23 cellular contexts compared by ENCODE assay signal in genomic region chr1:17682403-17682802, GRCh38.
A peak's percentile ranks its signal among the peaks of the same experiment; 100 is the strongest.
DNase-seq lines count a peak whose midpoint lies in the region; ATAC-seq and TF ChIP-seq lines count a peak whose summit lies in the region.
"Had no signal": no experiment of that assay in that cellular context is flagged by ENCODE, and none has a peak within 500 bp of the region (broad histone marks: within the 10 kb centered on the region; RNA-seq: fewer than 3 reads in every experiment).

No MANE protein-coding gene starts in this region.

- H3T11ph ChIP-seq in H9 (ENCODE audit: low read length) = no peak overlapping the region

- TF ChIP-seq CTCF in H9 (conservative IDR thresholded peaks at IDR 0.05) = no peak
- no peak for TF ChIP-seq CTCF in epithelial cell of proximal tubule (conservative IDR thresholded peaks at IDR 0.05; ENCODE audit: low read depth, low read length)

- no peak overlapping the region for H3K14ac ChIP-seq in H9 (ENCODE audit: insufficient read depth, low read length)
- no peak overlapping the region for H3K14ac ChIP-seq in neuronal stem cell (ENCODE audit: low read length)

- H3K4ac ChIP-seq in H9 (ENCODE audit: low read depth, low read length) (no peak overlapping the region), neuronal stem cell (ENCODE audit: low read length) (no peak overlapping the region)

- no peak overlapping the region for H4K5ac ChIP-seq in H9 (ENCODE audit: insufficient read length, low read depth, low read length)

- H2BK12ac ChIP-seq in H9 (ENCODE audit: insufficient read length, low read depth, low read length) (no peak overlapping the region), neuronal stem cell (ENCODE audit: low read length) (no peak overlapping the region)

- DNase-seq in H9 (no peak), NCI-H526 treated with DMSO at 0.1 percent for 48 hours (lab: John Stamatoyannopoulos, UW) (peak; percentile 11), epithelial cell of proximal tubule (ENCODE audit: low read depth) (peak; percentile 27), neuronal stem cell (ENCODE audit: low spot score) (no peak), MV-4-11 (lab: John Stamatoyannopoulos, UW) (no peak)
- no peak for DNase-seq in stimulated activated naive CD8-positive, alpha-beta T cell treated with anti-CD3 and anti-CD28 coated beads, Interleukin-15, amount 100 ng/mL, for 72 hours
- DNase-seq: activated CD4-positive, alpha-beta T cell treated with anti-CD3 and anti-CD28 coated beads for 4 hours; colonic mucosa; Karpas-422; left cardiac atrium; naive thymus-derived CD8-positive, alpha-beta T cell; NCI-H1105; NCI-H2171; NCI-H774; PC-3; SHP77 treated with DMSO at 0.1 percent for 48 hours; stimulated activated CD4-positive, alpha-beta T cell treated with anti-CD3 and anti-CD28 coated beads, Interleukin-1b, Interleukin-23, amount 100 ng/mL, for 48 hours; stimulated activated naive B cell treated with anti-CD40 and anti-IgM and Interleukin-4, amounts not matched to agents 10 μg/mL and 1 μg/mL and 100 μg/mL, for 72 hours; T-helper 1 cell had no signal

- no peak overlapping the region for H4K91ac ChIP-seq in H9 (ENCODE audit: insufficient read length, low read depth, low read length)
- H4K91ac ChIP-seq in neuronal stem cell (ENCODE audit: low read depth, low read length, poor library complexity) = no peak overlapping the region

- H2AK5ac ChIP-seq in H9 (ENCODE audit: insufficient read length, low read length) (no peak overlapping the region), neuronal stem cell (ENCODE audit: low read depth, low read length) (no peak overlapping the region)

- H3K9me3 ChIP-seq in H9 (ENCODE audit: control insufficient read depth, low read depth, low read length) = no peaks in the 10 kb centered on the region
- no peaks in the 10 kb centered on the region for H3K9me3 ChIP-seq in neuronal stem cell (replicated peaks in 1 of 2; ENCODE audit: control insufficient read depth in 2 of 2, insufficient read depth in 1 of 2, low read depth in 1 of 2, low read length in 2 of 2)
- H3K9me3 ChIP-seq: colonic mucosa had no signal

- no peak overlapping the region for H3K56ac ChIP-seq in H9 (ENCODE audit: insufficient read length, low read depth, low read length)

- H3K36me3 ChIP-seq in neuronal stem cell (replicated peaks in 1 of 2; ENCODE audit: control insufficient read depth in 2 of 2, insufficient read depth in 2 of 2, low read length in 2 of 2) = peaks cover 2 to 10% of the 10 kb centered on the region in 2 donors
- H3K36me3 ChIP-seq: colonic mucosa had no signal

- no peaks in the 10 kb centered on the region for H3K9me3 Mint-ChIP-seq in H9
- H3K9me3 Mint-ChIP-seq in stimulated activated naive CD8-positive, alpha-beta T cell treated with anti-CD3 and anti-CD28 coated beads, Interleukin-15, amount 100 ng/mL, for 72 hours = no peaks in the 10 kb centered on the region
- H3K9me3 Mint-ChIP-seq: activated T-helper 17 cell treated with anti-CD3 and anti-CD28 coated beads, Interleukin-2, amount 50 U/mL, for 72 hours; naive thymus-derived CD8-positive, alpha-beta T cell; stimulated activated naive B cell treated with anti-CD40 and anti-IgM and Interleukin-4, amounts not matched to agents 10 μg/mL and 1 μg/mL and 100 μg/mL, for 72 hours had no signal

- no peak overlapping the region for H3K4me2 ChIP-seq in H9 (ENCODE audit: insufficient read depth, insufficient read length, low read length)
- no peak overlapping the region for H3K4me2 ChIP-seq in neuronal stem cell (ENCODE audit: insufficient read depth, low read length, poor library complexity, severe bottlenecking)

- no peak overlapping the region for H3K4me3 ChIP-seq in epithelial cell of proximal tubule (ENCODE audit: low read depth, low read length)
- no peak overlapping the region for H3K4me3 ChIP-seq in neuronal stem cell (ENCODE audit: low read length in 2 of 2)
- H3K4me3 ChIP-seq: colonic mucosa had no signal

- peaks cover 17 to 23% of the 10 kb centered on the region in 2 experiments for H3K4me1 Mint-ChIP-seq in H9
- H3K4me1 Mint-ChIP-seq in stimulated activated naive CD8-positive, alpha-beta T cell treated with anti-CD3 and anti-CD28 coated beads, Interleukin-15, amount 100 ng/mL, for 72 hours = peaks cover under 1% of the 10 kb centered on the region
- H3K4me1 Mint-ChIP-seq: activated T-helper 17 cell treated with anti-CD3 and anti-CD28 coated beads, Interleukin-2, amount 50 U/mL, for 72 hours; stimulated activated naive B cell treated with anti-CD40 and anti-IgM and Interleukin-4, amounts not matched to agents 10 μg/mL and 1 μg/mL and 100 μg/mL, for 72 hours had no signal

- H3K27ac ChIP-seq in H9 (ENCODE audit: insufficient read length, low read depth, low read length) (no peak overlapping the region), neuronal stem cell (replicated peaks; ENCODE audit: low read length) (no peak overlapping the region)
- H3K27ac ChIP-seq: colonic mucosa, epithelial cell of prostate had no signal

- no peak overlapping the region for H3K4me3 Mint-ChIP-seq in H9
- H3K4me3 Mint-ChIP-seq in stimulated activated naive CD8-positive, alpha-beta T cell treated with anti-CD3 and anti-CD28 coated beads, Interleukin-15, amount 100 ng/mL, for 72 hours = no peak overlapping the region
- H3K4me3 Mint-ChIP-seq: activated naive CD8-positive, alpha-beta T cell; activated T-helper 17 cell treated with anti-CD3 and anti-CD28 coated beads, Interleukin-2, amount 50 U/mL, for 72 hours; naive thymus-derived CD8-positive, alpha-beta T cell; stimulated activated naive B cell treated with anti-CD40 and anti-IgM and Interleukin-4, amounts not matched to agents 10 μg/mL and 1 μg/mL and 100 μg/mL, for 72 hours had no signal

- no peak overlapping the region for H4K8ac ChIP-seq in H9 (replicated peaks; ENCODE audit: insufficient read length, low read depth, low read length)
- no peak overlapping the region for H4K8ac ChIP-seq in neuronal stem cell (ENCODE audit: low read depth, low read length)

- ATAC-seq in HG03280 (IDR thresholded peaks at IDR 0.05; ENCODE audit: unreplicated experiment) = no peak
- ATAC-seq in stimulated activated naive CD8-positive, alpha-beta T cell treated with anti-CD3 and anti-CD28 coated beads, Interleukin-15, amount 100 ng/mL, for 72 hours = no peak
- ATAC-seq: activated T-helper 17 cell treated with anti-CD3 and anti-CD28 coated beads, Interleukin-2, amount 50 U/mL, for 72 hours; left cardiac atrium; naive thymus-derived CD8-positive, alpha-beta T cell; PC-3; stimulated activated naive B cell treated with anti-CD40 and anti-IgM and Interleukin-4, amounts not matched to agents 10 μg/mL and 1 μg/mL and 100 μg/mL, for 72 hours had no signal

- H3K79me1 ChIP-seq in H9 (ENCODE audit: insufficient read depth, low read depth, low read length, poor library complexity, severe bottlenecking) (no peaks in the 10 kb centered on the region), neuronal stem cell (ENCODE audit: low read depth, low read length) (peaks cover 5% of the 10 kb centered on the region)

- no peaks in the 10 kb centered on the region for H3K23me2 ChIP-seq in H9 (ENCODE audit: insufficient read length, low read depth, low read length, poor library complexity, severe bottlenecking)

- H2BK120ac ChIP-seq in H9 (ENCODE audit: low read depth, low read length, poor library complexity, severe bottlenecking) (no peak overlapping the region), neuronal stem cell (ENCODE audit: low read depth, low read length) (no peak overlapping the region)

- peaks cover 4 to 31% (median 6%) of the 10 kb centered on the region in 3 experiments for H3K36me3 Mint-ChIP-seq in H9 (ENCODE audit: insufficient read depth in 1 of 3, low read depth in 3 of 3)
- H3K36me3 Mint-ChIP-seq: activated naive CD8-positive, alpha-beta T cell; naive thymus-derived CD8-positive, alpha-beta T cell; stimulated activated naive B cell treated with anti-CD40 and anti-IgM and Interleukin-4, amounts not matched to agents 10 μg/mL and 1 μg/mL and 100 μg/mL, for 72 hours had no signal

- no peaks in the 10 kb centered on the region; the same call in 1 of the 2 replicates for H3K27me3 Mint-ChIP-seq in H9 (ENCODE audit: low read depth)
- H3K27me3 Mint-ChIP-seq in stimulated activated naive CD8-positive, alpha-beta T cell treated with anti-CD3 and anti-CD28 coated beads, Interleukin-15, amount 100 ng/mL, for 72 hours = peaks cover 13% of the 10 kb centered on the region
- H3K27me3 Mint-ChIP-seq: activated naive CD8-positive, alpha-beta T cell had no signal

- H3K9ac ChIP-seq in H9 (ENCODE audit: extremely low read depth, insufficient read length, low read length) (no peak overlapping the region), neuronal stem cell (ENCODE audit: low read depth, low read length, poor library complexity) (no peak overlapping the region)

- H3K18ac ChIP-seq in H9 (ENCODE audit: insufficient read length, low read depth, low read length) (no peak overlapping the region), neuronal stem cell (ENCODE audit: low read length) (peak overlapping the region; percentile 61)

- H3K27me3 ChIP-seq in H9 (ENCODE audit: insufficient read depth, low read length) (no peaks in the 10 kb centered on the region), neuronal stem cell (ENCODE audit: control insufficient read depth in 3 of 3, insufficient read depth in 3 of 3, low read depth in 1 of 3, low read length in 3 of 3) (no peaks in the 10 kb centered on the region)
- H3K27me3 ChIP-seq: colonic mucosa had no signal

- H3K23ac ChIP-seq in H9 (ENCODE audit: insufficient read length, low read depth, low read length) (no peak overlapping the region), neuronal stem cell (ENCODE audit: low read depth, low read length, poor library complexity) (peak overlapping the region; percentile 14)

- no peak overlapping the region for H2BK20ac ChIP-seq in H9 (ENCODE audit: low read depth, low read length, poor library complexity, severe bottlenecking)

- WGBS in H9 (ENCODE audit: extremely low coverage, insufficient read length, low lambda C conversion rate) = no CpG with 5 or more reads among the region's 4 CpGs
- no CpG with 5 or more reads among the region's 4 CpGs for WGBS in neuronal stem cell (ENCODE audit: extremely low coverage in 2 of 2, insufficient read length in 2 of 2, insufficient replicate concordance in 1 of 2), 2 donors

- peak overlapping the region; percentile 25 to 95 (median 36); a peak in 5 of 7 replicates for H3K27ac Mint-ChIP-seq in H9
- H3K27ac Mint-ChIP-seq in stimulated activated naive CD8-positive, alpha-beta T cell treated with anti-CD3 and anti-CD28 coated beads, Interleukin-15, amount 100 ng/mL, for 72 hours = no peak overlapping the region
- H3K27ac Mint-ChIP-seq: activated naive CD8-positive, alpha-beta T cell; activated T-helper 17 cell treated with anti-CD3 and anti-CD28 coated beads, Interleukin-2, amount 50 U/mL, for 72 hours; naive thymus-derived CD8-positive, alpha-beta T cell; stimulated activated naive B cell treated with anti-CD40 and anti-IgM and Interleukin-4, amounts not matched to agents 10 μg/mL and 1 μg/mL and 100 μg/mL, for 72 hours had no signal

- H2BK5ac ChIP-seq in H9 (ENCODE audit: insufficient read length, low read length) (no peak overlapping the region), neuronal stem cell (ENCODE audit: low read length) (no peak overlapping the region)

- H2BK15ac ChIP-seq in H9 (ENCODE audit: low read depth, low read length) (no peak overlapping the region), neuronal stem cell (ENCODE audit: low read length) (no peak overlapping the region)

- H3K4me1 ChIP-seq in H9 (ENCODE audit: insufficient read depth, low read length) = peaks cover 3% of the 10 kb centered on the region; the same call in 1 of the 2 replicates
- H3K4me1 ChIP-seq in neuronal stem cell (ENCODE audit: control insufficient read depth in 2 of 2, insufficient read depth in 1 of 2, low read depth in 1 of 2, low read length in 2 of 2) = peaks cover 7 to 24% of the 10 kb centered on the region in 2 donors
- H3K4me1 ChIP-seq: colonic mucosa had no signal

- H4K20me1 ChIP-seq in H9 (ENCODE audit: control insufficient read depth, insufficient read depth, insufficient read length) = no peaks in the 10 kb centered on the region

- no peak overlapping the region for H2AFZ ChIP-seq in H9 (ENCODE audit: low read length)
- peak overlapping the region; percentile 43 for H2AFZ ChIP-seq in neuronal stem cell (ENCODE audit: low read length)

- H3K79me2 ChIP-seq in H9 (ENCODE audit: insufficient read depth, low read length) = no peaks in the 10 kb centered on the region

Comparison
In these comparisons a context has a peak if more than half of its experiments do, and no peak if none do; other contexts are left out.
1. DNase-seq: peak in NCI-H526 treated with DMSO at 0.1 percent for 48 hours (single experiment) and epithelial cell of proximal tubule (single experiment); none in H9 (single experiment), neuronal stem cell (single experiment), stimulated activated naive CD8-positive, alpha-beta T cell treated with anti-CD3 and anti-CD28 coated beads, Interleukin-15, amount 100 ng/mL, for 72 hours (0 of 2) and MV-4-11 (single experiment).
2. H3K27ac Mint-ChIP-seq: peak in H9 (3 of 3); none in stimulated activated naive CD8-positive, alpha-beta T cell treated with anti-CD3 and anti-CD28 coated beads, Interleukin-15, amount 100 ng/mL, for 72 hours (0 of 2).